In genomic region chr5:116724971-116725370, GRCh38 we compare ENCODE assay signal across 13 cellular contexts.
DNase-seq lines count a peak whose midpoint lies in the region; ATAC-seq lines count a peak whose summit lies in the region.
"Had no signal": no experiment of that assay in that cellular context is flagged by ENCODE, and none has a peak within 500 bp of the region (broad histone marks: within the 10 kb centered on the region; RNA-seq: fewer than 3 reads in every experiment).

No MANE protein-coding gene starts in this region.

- ATAC-seq in HG02798 (IDR thresholded peaks at IDR 0.05; ENCODE audit: poor library complexity, unreplicated experiment) (no peak), GM19328 (IDR thresholded peaks at IDR 0.05; ENCODE audit: unreplicated experiment) (no peak)
- ATAC-seq: A549; CD8-positive, alpha-beta T cell had no signal

- DNase-seq in NCI-H82 (lab: John Stamatoyannopoulos, UW), result peak; percentile 35
- DNase-seq in NCI-H82 treated with DMSO at 0.1 percent for 48 hours (lab: John Stamatoyannopoulos, UW; ENCODE audit: unreplicated experiment), result no peak
- peak; percentile 94 for DNase-seq in SK-N-DZ (ENCODE audit: low spot score)
- DNase-seq: AML-193; Caco-2; Calu3; CD4-positive, alpha-beta T cell; CD8-positive, alpha-beta T cell; DMS79 treated with DMSO at 0.1 percent for 48 hours; GF-D8 had no signal
